Comparison of ENCODE assay signal across 8 cellular contexts in the genomic region with DNA sequence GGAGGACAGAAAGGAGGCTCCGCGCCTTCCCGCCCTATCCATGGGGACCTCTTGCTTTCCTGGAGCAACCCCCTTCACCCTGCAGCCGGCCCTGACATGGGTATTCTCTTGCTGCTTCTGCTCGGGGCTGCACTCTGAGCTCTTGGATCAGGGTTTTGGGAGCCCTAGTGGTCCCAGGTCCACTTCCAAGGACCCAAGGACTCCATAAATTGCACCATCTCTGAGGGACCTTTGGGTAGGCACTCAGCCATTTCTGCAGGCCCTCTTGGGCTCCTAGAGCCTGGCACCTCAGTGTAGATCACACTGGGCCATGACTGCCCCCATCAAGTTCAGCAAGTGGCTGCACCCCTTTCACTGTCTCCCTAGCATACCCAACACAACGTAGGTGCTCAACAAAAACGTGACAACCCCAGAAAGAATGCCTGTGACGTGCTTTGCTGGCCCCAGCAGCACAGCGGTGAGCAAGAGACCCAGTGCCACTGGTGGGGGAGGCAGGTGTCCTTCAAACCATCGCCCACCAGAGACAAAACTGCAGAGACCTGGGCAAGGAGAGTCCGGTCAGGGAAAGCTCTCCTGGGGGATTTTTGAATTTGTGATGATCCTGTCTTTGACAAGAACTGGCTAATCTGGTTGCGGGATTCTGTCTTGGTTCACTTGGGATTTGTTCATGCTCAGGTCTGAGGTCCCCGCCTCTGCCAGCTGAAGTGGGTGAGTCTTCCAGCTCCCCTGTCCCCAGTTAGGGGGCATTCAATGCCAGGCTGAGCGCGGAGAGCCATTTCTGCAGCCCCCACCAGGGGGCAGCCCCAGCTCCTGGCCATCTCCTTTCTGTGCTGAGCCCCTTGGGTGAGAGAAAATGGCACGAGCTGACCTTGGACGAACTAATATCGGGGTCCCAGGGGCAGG. TPM values are rescaled to one million over a fixed set of nuclear protein-coding genes. Genes with fewer than 3 reads are reported as not detected.
DNase-seq lines count a peak whose midpoint lies in the region; ATAC-seq and TF ChIP-seq lines count a peak whose summit lies in the region.

No MANE protein-coding gene starts in this region.

- no peak overlapping the region for H2BK5ac ChIP-seq in H9 (ENCODE audit: insufficient read length, low read length)

- no peak overlapping the region for H4K5ac ChIP-seq in H9 (ENCODE audit: insufficient read length, low read depth, low read length)

- peaks cover 47% of the 10 kb centered on the region for H3K27me3 Mint-ChIP-seq in H9 (ENCODE audit: low read depth)
- H3K27me3 Mint-ChIP-seq in stimulated activated naive CD8-positive, alpha-beta T cell treated with anti-CD3 and anti-CD28 coated beads, Interleukin-15, amount 100 ng/mL, for 72 hours, result peaks cover 45% of the 10 kb centered on the region

- H2BK120ac ChIP-seq in H9 (ENCODE audit: low read depth, low read length, poor library complexity, severe bottlenecking), result no peak overlapping the region

- peaks cover 18% of the 10 kb centered on the region in 2 experiments for H3K4me1 Mint-ChIP-seq in H9
- peaks cover 21% of the 10 kb centered on the region for H3K4me1 Mint-ChIP-seq in stimulated activated naive CD8-positive, alpha-beta T cell treated with anti-CD3 and anti-CD28 coated beads, Interleukin-15, amount 100 ng/mL, for 72 hours

- no peak overlapping the region for H3K4ac ChIP-seq in H9 (ENCODE audit: low read depth, low read length)

- H3K27ac ChIP-seq in C4-2B (no peak overlapping the region), H9 (ENCODE audit: insufficient read length, low read depth, low read length) (no peak overlapping the region)

- H3K79me2 ChIP-seq in H9 (ENCODE audit: insufficient read depth, low read length), result no peaks in the 10 kb centered on the region

- H3T11ph ChIP-seq in H9 (ENCODE audit: low read length), result no peak overlapping the region

- no peaks in the 10 kb centered on the region for H3K9me3 ChIP-seq in H9 (ENCODE audit: control insufficient read depth, low read depth, low read length)

- H3K14ac ChIP-seq in H9 (ENCODE audit: insufficient read depth, low read length), result no peak overlapping the region

- no peak overlapping the region for H3K27ac Mint-ChIP-seq in H9
- H3K27ac Mint-ChIP-seq in stimulated activated naive CD8-positive, alpha-beta T cell treated with anti-CD3 and anti-CD28 coated beads, Interleukin-15, amount 100 ng/mL, for 72 hours, result peak overlapping the region in 1 of 2 donors; percentile 9

- no peak overlapping the region for H2BK15ac ChIP-seq in H9 (ENCODE audit: low read depth, low read length)

- no peaks in the 10 kb centered on the region; the same call in 1 of the 2 replicates for H3K27me3 ChIP-seq in H9 (ENCODE audit: insufficient read depth, low read length)

- WGBS in H9 (ENCODE audit: extremely low coverage, insufficient read length, low lambda C conversion rate), result no CpG with 5 or more reads among the region's 18 CpGs

- peaks cover 13% of the 10 kb centered on the region for H3K23me2 ChIP-seq in H9 (ENCODE audit: insufficient read length, low read depth, low read length, poor library complexity, severe bottlenecking)

- in situ Hi-C loops in T47D (cut with HindIII; ENCODE audit: low pct_unique_long_range_greater_than_20kb, low sequenced_read_pairs), result no loop called here

- no peak overlapping the region for H2BK20ac ChIP-seq in H9 (ENCODE audit: low read depth, low read length, poor library complexity, severe bottlenecking)

- peak overlapping the region; percentile 24 for H3K4me2 ChIP-seq in H9 (ENCODE audit: insufficient read depth, insufficient read length, low read length)

- H3K18ac ChIP-seq in H9 (ENCODE audit: insufficient read length, low read depth, low read length), result no peak overlapping the region

- DNase-seq in H9 (peak; percentile 83), T-helper 2 cell (peak in 4 of 5 experiments; percentile 19 to 28 (median 24)), T47D (ENCODE audit: low read depth in 1 of 2, low spot score in 1 of 2) (peak; percentile 41 to 65), left lobe of liver (ENCODE audit: low spot score) (no peak), SHP77 treated with DMSO at 0.1 percent for 48 hours (lab: John Stamatoyannopoulos, UW) (no peak)
- peak; percentile 54 to 57 for DNase-seq in stimulated activated naive CD8-positive, alpha-beta T cell treated with anti-CD3 and anti-CD28 coated beads, Interleukin-15, amount 100 ng/mL, for 72 hours

- peak; percentile 86 for TF ChIP-seq CTCF in C4-2B (conservative IDR thresholded peaks at IDR 0.05)
- peak; percentile 90 for TF ChIP-seq CTCF in H9 (conservative IDR thresholded peaks at IDR 0.05)

- H3K79me1 ChIP-seq in H9 (ENCODE audit: insufficient read depth, low read depth, low read length, poor library complexity, severe bottlenecking), result no peaks in the 10 kb centered on the region

- no peak overlapping the region for H3K23ac ChIP-seq in H9 (ENCODE audit: insufficient read length, low read depth, low read length)

- no peak overlapping the region for H2BK12ac ChIP-seq in H9 (ENCODE audit: insufficient read length, low read depth, low read length)

- peak; percentile 31 for ATAC-seq in left lobe of liver
- peak; percentile 64 for ATAC-seq in stimulated activated naive CD8-positive, alpha-beta T cell treated with anti-CD3 and anti-CD28 coated beads, Interleukin-15, amount 100 ng/mL, for 72 hours
- ATAC-seq in GM18519 (IDR thresholded peaks at IDR 0.05; ENCODE audit: low FRiP score, unreplicated experiment), result no peak

- no peaks in the 10 kb centered on the region for H3K9me3 Mint-ChIP-seq in H9
- no peaks in the 10 kb centered on the region for H3K9me3 Mint-ChIP-seq in stimulated activated naive CD8-positive, alpha-beta T cell treated with anti-CD3 and anti-CD28 coated beads, Interleukin-15, amount 100 ng/mL, for 72 hours

- peaks cover 0 to 1% (median 0%) of the 10 kb centered on the region in 3 experiments; a peak in 2 of 7 replicates for H3K36me3 Mint-ChIP-seq in H9 (ENCODE audit: insufficient read depth in 1 of 3, low read depth in 3 of 3)

- H3K4me3 Mint-ChIP-seq in H9, result peak overlapping the region in 1 of 2 experiments; percentile 30; a peak in 2 of 5 replicates
- no peak overlapping the region for H3K4me3 Mint-ChIP-seq in stimulated activated naive CD8-positive, alpha-beta T cell treated with anti-CD3 and anti-CD28 coated beads, Interleukin-15, amount 100 ng/mL, for 72 hours

- H3K56ac ChIP-seq in H9 (ENCODE audit: insufficient read length, low read depth, low read length), result no peak overlapping the region

- no peak overlapping the region for H3K9ac ChIP-seq in H9 (ENCODE audit: extremely low read depth, insufficient read length, low read length)

- H2AK5ac ChIP-seq in H9 (ENCODE audit: insufficient read length, low read length), result no peak overlapping the region

- H4K8ac ChIP-seq in H9 (replicated peaks; ENCODE audit: insufficient read length, low read depth, low read length), result no peak overlapping the region

- H2AFZ ChIP-seq in H9 (ENCODE audit: low read length), result no peak overlapping the region

- no peak overlapping the region for H4K91ac ChIP-seq in H9 (ENCODE audit: insufficient read length, low read depth, low read length)

- peaks cover 3% of the 10 kb centered on the region for H4K20me1 ChIP-seq in H9 (ENCODE audit: control insufficient read depth, insufficient read depth, insufficient read length)

- H3K4me1 ChIP-seq in H9 (ENCODE audit: insufficient read depth, low read length), result peaks cover 3% of the 10 kb centered on the region; the same call in 1 of the 2 replicates

RNA-seq across cellular contexts. Expression of gene RAB11FIP4, which starts 2.5 kb away (rescaled TPM):
- total RNA-seq in H9 (2021) (25.7 and 26.1 TPM in 2 replicates), left lobe of liver (6.5 TPM)

Comparison
In these comparisons a context has a peak if more than half of its experiments do, and no peak if none do; other contexts are left out.
1. DNase-seq: peak in H9 (single experiment), T-helper 2 cell (4 of 5), T47D (2 of 2) and stimulated activated naive CD8-positive, alpha-beta T cell treated with anti-CD3 and anti-CD28 coated beads, Interleukin-15, amount 100 ng/mL, for 72 hours (2 of 2); none in left lobe of liver (single experiment) and SHP77 treated with DMSO at 0.1 percent for 48 hours (single experiment).